Comparison of ENCODE assay signal across 28 cellular contexts in genomic region chr16:27389272-27389961, GRCh38. TPM values are rescaled to one million over a fixed set of nuclear protein-coding genes. Genes with fewer than 3 reads are reported as not detected.
A peak's percentile ranks its signal among the peaks of the same experiment; 100 is the strongest.
DNase-seq lines count a peak whose midpoint lies in the region; ATAC-seq, FAIRE-seq and TF ChIP-seq lines count a peak whose summit lies in the region.
"Had no signal": no experiment of that assay in that cellular context is flagged by ENCODE, and none has a peak within 500 bp of the region (broad histone marks: within the 10 kb centered on the region; RNA-seq: fewer than 3 reads in every experiment).

No MANE protein-coding gene starts in this region.

- peak; percentile 0 for DNase-seq in activated naive CD8-positive, alpha-beta T cell treated with anti-CD3 and anti-CD28 coated beads, Interleukin-2, amount 50 U/mL, for 24 hours
- no peak for DNase-seq in activated naive CD8-positive, alpha-beta T cell treated with anti-CD3 and anti-CD28 coated beads for 36 hours
- DNase-seq in GM12878 (ENCODE audit: low read depth, low spot score) (peak; percentile 84), H7 (no peak), NCI-H1694 treated with DMSO at 0.1 percent for 48 hours (lab: John Stamatoyannopoulos, UW) (no peak)
- DNase-seq in activated CD4-positive, alpha-beta T cell treated with anti-CD3 and anti-CD28 coated beads for 1 hour, result no peak
- DNase-seq: activated CD4-positive, alpha-beta T cell treated with anti-CD3 and anti-CD28 coated beads, Interleukin-2, amount 50 U/mL, for 1 hour; activated gamma-delta T cell treated with Interleukin-2 at 50 U/mL for 16 hours; amniotic stem cell; BE2C; Caco-2; DND-41; effector CD4-positive, alpha-beta T cell; naive thymus-derived CD8-positive, alpha-beta T cell; NCI-H187 treated with DMSO at 0.1 percent for 48 hours; NCI-H226; NCI-H774; ovary; right lobe of liver; SIG-M5; stimulated activated CD4-positive, alpha-beta T cell treated with anti-CD3 and anti-CD28 coated beads, Interleukin-15, amount 100 ng/mL, for 24 hours; T-cell; uterus had no signal

- no peak for ATAC-seq in activated naive CD8-positive, alpha-beta T cell treated with anti-CD3 and anti-CD28 coated beads, Interleukin-2, amount 50 U/mL, for 24 hours
- ATAC-seq in HG02938 (IDR thresholded peaks at IDR 0.05; ENCODE audit: unreplicated experiment) (peak; percentile 45), GM12878 (peak; percentile 80)
- ATAC-seq in stimulated activated memory B cell treated with anti-CD40 and anti-IgM and Interleukin-4, amounts not matched to agents 10 μg/mL and 1 μg/mL and 100 μg/mL, for 72 hours, result peak; percentile 53
- ATAC-seq: gastroesophageal sphincter; naive thymus-derived CD8-positive, alpha-beta T cell; T-cell had no signal

- TF ChIP-seq POLR2A in GM12878 (IDR thresholded peaks at IDR 0.05; ENCODE audit: low read depth, low read length), result no peak

- peaks cover 35% of the 10 kb centered on the region for H3K4me1 Mint-ChIP-seq in activated naive CD8-positive, alpha-beta T cell treated with anti-CD3 and anti-CD28 coated beads, Interleukin-2, amount 50 U/mL, for 24 hours
- H3K4me1 Mint-ChIP-seq in activated naive CD8-positive, alpha-beta T cell treated with anti-CD3 and anti-CD28 coated beads for 36 hours, result peaks cover 16% of the 10 kb centered on the region
- peaks cover 14% of the 10 kb centered on the region for H3K4me1 Mint-ChIP-seq in stimulated activated memory B cell treated with anti-CD40 and anti-IgM and Interleukin-4, amounts not matched to agents 10 μg/mL and 1 μg/mL and 100 μg/mL, for 72 hours

- 32% methylated on average over 8 of the region's 8 CpGs for WGBS in GM12878 (ENCODE audit: insufficient coverage, insufficient replicate concordance, low lambda C conversion rate, missing lambda C conversion rate)

- H3K27me3 ChIP-seq in GM12878 (replicated peaks in 1 of 2; ENCODE audit: control insufficient read depth in 2 of 2, insufficient read depth in 2 of 2, low read length in 1 of 2) (no peaks in the 10 kb centered on the region), H7 (ENCODE audit: control insufficient read depth, insufficient read depth, low read length) (no peaks in the 10 kb centered on the region; the same call in 1 of the 2 replicates)
- H3K27me3 ChIP-seq: BE2C, ovary, right lobe of liver, uterus had no signal

- H3K36me3 Mint-ChIP-seq in activated naive CD8-positive, alpha-beta T cell treated with anti-CD3 and anti-CD28 coated beads, Interleukin-2, amount 50 U/mL, for 24 hours (ENCODE audit: low read depth), result peaks cover 18% of the 10 kb centered on the region
- peaks cover 23% of the 10 kb centered on the region for H3K36me3 Mint-ChIP-seq in activated naive CD8-positive, alpha-beta T cell treated with anti-CD3 and anti-CD28 coated beads for 36 hours
- H3K36me3 Mint-ChIP-seq in stimulated activated memory B cell treated with anti-CD40 and anti-IgM and Interleukin-4, amounts not matched to agents 10 μg/mL and 1 μg/mL and 100 μg/mL, for 72 hours, result peaks cover 27% of the 10 kb centered on the region

- CTCF ChIA-PET in GM12878 (lab: Yijun Ruan, JAX), result interaction anchor here (1.3 to 2.2 kb wide), 4 partner anchors 12 to 22 kb away, joined by 4 to 18 read pairs (median 8); partner anchors contain the start of gene IL21R

- H3K79me2 ChIP-seq in GM12878 (ENCODE audit: control insufficient read depth, insufficient read depth, low read length), result no peaks in the 10 kb centered on the region

- H3K27ac ChIP-seq in GM12878 (ENCODE audit: control insufficient read depth, insufficient read depth), result peak overlapping the region; percentile 45
- H3K27ac ChIP-seq: esophagus muscularis mucosa, gastroesophageal sphincter, ovary, right lobe of liver, uterus had no signal

- H3K36me3 ChIP-seq in GM12878 (ENCODE audit: control insufficient read depth in 2 of 2, insufficient read depth in 2 of 2, low read length in 1 of 2), result no peaks in the 10 kb centered on the region
- H3K36me3 ChIP-seq in H7 (replicated peaks; ENCODE audit: control insufficient read depth, insufficient read depth, low read length), result no peaks in the 10 kb centered on the region
- H3K36me3 ChIP-seq: BE2C, esophagus muscularis mucosa, gastroesophageal sphincter, HAP-1, ovary, right lobe of liver, uterus had no signal

- TF ChIP-seq CTCF in GM12878 (IDR thresholded peaks at IDR 0.05 in 2 of 3, conservative IDR thresholded peaks at IDR 0.05 in 1 of 3; ENCODE audit: control insufficient read depth in 2 of 3, extremely low read depth in 1 of 3, insufficient read depth in 1 of 3, low read depth in 3 of 3, low read length in 3 of 3), result no peak

- SMC1A ChIA-PET in GM12878 (lab: Charles Lee; ENCODE audit: uncharacterized antibody, unreplicated experiment), result interaction anchor here (1.1 to 9.9 kb wide), 8 partner anchors 9 to 147 kb away, joined by 3 to 97 read pairs (median 22); partner anchors contain the start of gene IL21R

- peak; percentile 85 for FAIRE-seq in GM12878 (lab: Jason Lieb, UNC)

- peaks cover 30% of the 10 kb centered on the region for H3K4me1 ChIP-seq in GM12878 (ENCODE audit: control insufficient read depth, insufficient read depth, low read length)
- H3K4me1 ChIP-seq: BE2C, Caco-2, esophagus muscularis mucosa, gastroesophageal sphincter, HAP-1, right lobe of liver, uterus had no signal

- intact Hi-C loops in GM12878 (cut with micrococcal nuclease; ENCODE audit: unreplicated experiment), result loop anchor here (1.0 to 5.0 kb wide), 2 partner anchors 10 to 63 kb away; no protein-coding TSS in a partner anchor

- TF ChIP-seq EP300 in GM12878 (IDR thresholded peaks at IDR 0.05; ENCODE audit: borderline replicate concordance in 1 of 2, control insufficient read depth in 1 of 2, low read depth in 2 of 2, low read length in 2 of 2), result peak in 1 of 2 experiments; percentile 50; a peak in 1 of 4 replicates

- H3K4me3 Mint-ChIP-seq in activated naive CD8-positive, alpha-beta T cell treated with anti-CD3 and anti-CD28 coated beads, Interleukin-2, amount 50 U/mL, for 24 hours, result no peak overlapping the region
- H3K4me3 Mint-ChIP-seq in activated naive CD8-positive, alpha-beta T cell treated with anti-CD3 and anti-CD28 coated beads for 36 hours, result no peak overlapping the region
- no peak overlapping the region for H3K4me3 Mint-ChIP-seq in stimulated activated memory B cell treated with anti-CD40 and anti-IgM and Interleukin-4, amounts not matched to agents 10 μg/mL and 1 μg/mL and 100 μg/mL, for 72 hours
- H3K4me3 Mint-ChIP-seq: naive thymus-derived CD8-positive, alpha-beta T cell; T-cell had no signal

- no peak overlapping the region for H3K9ac ChIP-seq in GM12878 (ENCODE audit: control insufficient read depth, insufficient read depth, low read length)

- POLR2A ChIA-PET in GM12878 (lab: Charles Lee), result interaction anchor here (1.8 to 3.7 kb wide), 4 partner anchors 9 to 15 kb away, joined by 6 to 33 read pairs (median 16); partner anchors contain the start of gene IL21R

- H3K9me3 Mint-ChIP-seq in activated naive CD8-positive, alpha-beta T cell treated with anti-CD3 and anti-CD28 coated beads, Interleukin-2, amount 50 U/mL, for 24 hours, result peaks cover 33% of the 10 kb centered on the region
- peaks cover 34% of the 10 kb centered on the region for H3K9me3 Mint-ChIP-seq in activated naive CD8-positive, alpha-beta T cell treated with anti-CD3 and anti-CD28 coated beads for 36 hours
- H3K9me3 Mint-ChIP-seq in stimulated activated memory B cell treated with anti-CD40 and anti-IgM and Interleukin-4, amounts not matched to agents 10 μg/mL and 1 μg/mL and 100 μg/mL, for 72 hours, result peaks cover 25% of the 10 kb centered on the region

- peaks cover 40% of the 10 kb centered on the region for H3K9me3 ChIP-seq in GM12878 (replicated peaks; ENCODE audit: control insufficient read depth, insufficient read depth, low read length)
- H3K9me3 ChIP-seq: BE2C, Caco-2, HAP-1, right lobe of liver had no signal

- H2AFZ ChIP-seq in GM12878 (ENCODE audit: control insufficient read depth, low read depth, low read length), result no peak overlapping the region

- TF ChIP-seq RAD21 in GM12878 (IDR thresholded peaks at IDR 0.05; ENCODE audit: insufficient read depth, low read depth, low read length), result no peak

- H3K4me2 ChIP-seq in GM12878 (ENCODE audit: control insufficient read depth, insufficient read depth), result peak overlapping the region; percentile 78

- H4K20me1 ChIP-seq in GM12878 (ENCODE audit: control insufficient read depth, insufficient read depth), result no peaks in the 10 kb centered on the region

- H3K27ac Mint-ChIP-seq in activated naive CD8-positive, alpha-beta T cell treated with anti-CD3 and anti-CD28 coated beads, Interleukin-2, amount 50 U/mL, for 24 hours, result no peak overlapping the region
- no peak overlapping the region for H3K27ac Mint-ChIP-seq in activated naive CD8-positive, alpha-beta T cell treated with anti-CD3 and anti-CD28 coated beads for 36 hours
- H3K27ac Mint-ChIP-seq in stimulated activated memory B cell treated with anti-CD40 and anti-IgM and Interleukin-4, amounts not matched to agents 10 μg/mL and 1 μg/mL and 100 μg/mL, for 72 hours, result peak overlapping the region; percentile 55
- H3K27ac Mint-ChIP-seq: T-cell had no signal

- in situ Hi-C loops in GM12878 (cut with MboI), result no loop called here

- BruUV-seq in GM12878 (replicated peaks; lab: Mats Ljungman, UMichigan), result no TSS peak

- RAD21 ChIA-PET in GM12878 (lab: Charles Lee; ENCODE audit: unreplicated experiment), result interaction anchor here (1.0 to 4.0 kb wide), 8 partner anchors 9 to 18 kb away, joined by 3 to 25 read pairs (median 12); partner anchors contain the start of gene IL21R

- H3K4me3 ChIP-seq in GM12878 (no peak overlapping the region), H7 (ENCODE audit: insufficient read depth, low read depth, low read length) (no peak overlapping the region)
- H3K4me3 ChIP-seq: esophagus muscularis mucosa, gastroesophageal sphincter, HAP-1, ovary, right lobe of liver, uterus had no signal

- no peaks in the 10 kb centered on the region for H3K27me3 Mint-ChIP-seq in activated naive CD8-positive, alpha-beta T cell treated with anti-CD3 and anti-CD28 coated beads, Interleukin-2, amount 50 U/mL, for 24 hours
- H3K27me3 Mint-ChIP-seq in activated naive CD8-positive, alpha-beta T cell treated with anti-CD3 and anti-CD28 coated beads for 36 hours, result no peaks in the 10 kb centered on the region
- H3K27me3 Mint-ChIP-seq in stimulated activated memory B cell treated with anti-CD40 and anti-IgM and Interleukin-4, amounts not matched to agents 10 μg/mL and 1 μg/mL and 100 μg/mL, for 72 hours, result peaks cover 23% of the 10 kb centered on the region
- H3K27me3 Mint-ChIP-seq: naive thymus-derived CD8-positive, alpha-beta T cell had no signal

RNA-seq across cellular contexts. Expression of gene IL21R, which starts 12.6 kb away (rescaled TPM):
- 10 to 100 TPM; 99.3 to 99.5 TPM for total RNA-seq in activated naive CD8-positive, alpha-beta T cell treated with anti-CD3 and anti-CD28 coated beads for 36 hours
- 193 and 215 TPM in 2 replicates for total RNA-seq in GM12878 (2013; cell fraction: nucleolus; rRNA removed)
- total RNA-seq in GM12878 (2014; rRNA removed) (106 and 109 TPM in 2 replicates), GM12878 (2014; rRNA removed; fragmentation: Illumina TruSeq; extraction: Trizol) (62.9 and 66.9 TPM in 2 replicates), GM12878 (2021) (138 and 141 TPM in 2 replicates)
- polyA plus RNA-seq in GM12878 (2011; ENCODE audit: low read depth), result 25.9 TPM
- polyA plus RNA-seq in GM12878 (2011; rRNA removed) (23.2 and 57.2 TPM in 2 replicates), GM12878 (2014; fragmentation: Illumina TruSeq; extraction: Trizol) (32.4 and 59.2 TPM in 2 replicates), GM12878 (2014; fragmentation: Nextera tagmentation; extraction: Ambion mirVana) (1 to 10 TPM; 5.3 to 9.7 TPM), GM12878 (2014; rRNA removed) (98.0 and 108 TPM in 2 replicates), GM12878 (2016; fragmentation: Nextera tagmentation; extraction: Ambion mirVana) (100 to 1,000 TPM; 115 to 129 TPM)
- polyA plus RNA-seq in GM12878 (2011; cell fraction: cytosol; rRNA removed), result 84.6 and 89.7 TPM in 2 replicates
- 71.9 and 79.4 TPM in 2 replicates for polyA plus RNA-seq in GM12878 (2011; cell fraction: nucleus; rRNA removed)
- 50.3 and 72.8 TPM in 2 replicates for polyA plus RNA-seq in GM12878 (2012)
- 175 and 195 TPM in 2 replicates for polyA minus RNA-seq in GM12878 (2011; rRNA and poly(A)+ RNA removed)
- polyA minus RNA-seq in GM12878 (2011; cell fraction: cytosol; rRNA and poly(A)+ RNA removed), result 54.0 and 60.1 TPM in 2 replicates
- 65.5 and 104 TPM in 2 replicates for polyA minus RNA-seq in GM12878 (2011; cell fraction: nucleus; rRNA and poly(A)+ RNA removed)
- total RNA-seq in H7 (2014; rRNA removed; shearing (Covaris generic)), result 0.07 and 0.73 TPM in 2 replicates

Comparison
In these comparisons a context has a peak if more than half of its experiments do, and no peak if none do; other contexts are left out.
1. DNase-seq: peak in activated naive CD8-positive, alpha-beta T cell treated with anti-CD3 and anti-CD28 coated beads, Interleukin-2, amount 50 U/mL, for 24 hours (single experiment) and GM12878 (single experiment); none in activated naive CD8-positive, alpha-beta T cell treated with anti-CD3 and anti-CD28 coated beads for 36 hours (single experiment), H7 (single experiment), NCI-H1694 treated with DMSO at 0.1 percent for 48 hours (single experiment) and activated CD4-positive, alpha-beta T cell treated with anti-CD3 and anti-CD28 coated beads for 1 hour (single experiment).
2. RNA of gene IL21R, which starts 12.6 kb away (total RNA-seq): 62.9 to 215 TPM in GM12878 and 99.3 to 99.5 TPM in activated naive CD8-positive, alpha-beta T cell treated with anti-CD3 and anti-CD28 coated beads for 36 hours; 0.07 to 0.73 TPM in H7; every median in the first group is over 10 times any median in the second.